Comparison of ENCODE assay signal across 8 cellular contexts in the genomic region with DNA sequence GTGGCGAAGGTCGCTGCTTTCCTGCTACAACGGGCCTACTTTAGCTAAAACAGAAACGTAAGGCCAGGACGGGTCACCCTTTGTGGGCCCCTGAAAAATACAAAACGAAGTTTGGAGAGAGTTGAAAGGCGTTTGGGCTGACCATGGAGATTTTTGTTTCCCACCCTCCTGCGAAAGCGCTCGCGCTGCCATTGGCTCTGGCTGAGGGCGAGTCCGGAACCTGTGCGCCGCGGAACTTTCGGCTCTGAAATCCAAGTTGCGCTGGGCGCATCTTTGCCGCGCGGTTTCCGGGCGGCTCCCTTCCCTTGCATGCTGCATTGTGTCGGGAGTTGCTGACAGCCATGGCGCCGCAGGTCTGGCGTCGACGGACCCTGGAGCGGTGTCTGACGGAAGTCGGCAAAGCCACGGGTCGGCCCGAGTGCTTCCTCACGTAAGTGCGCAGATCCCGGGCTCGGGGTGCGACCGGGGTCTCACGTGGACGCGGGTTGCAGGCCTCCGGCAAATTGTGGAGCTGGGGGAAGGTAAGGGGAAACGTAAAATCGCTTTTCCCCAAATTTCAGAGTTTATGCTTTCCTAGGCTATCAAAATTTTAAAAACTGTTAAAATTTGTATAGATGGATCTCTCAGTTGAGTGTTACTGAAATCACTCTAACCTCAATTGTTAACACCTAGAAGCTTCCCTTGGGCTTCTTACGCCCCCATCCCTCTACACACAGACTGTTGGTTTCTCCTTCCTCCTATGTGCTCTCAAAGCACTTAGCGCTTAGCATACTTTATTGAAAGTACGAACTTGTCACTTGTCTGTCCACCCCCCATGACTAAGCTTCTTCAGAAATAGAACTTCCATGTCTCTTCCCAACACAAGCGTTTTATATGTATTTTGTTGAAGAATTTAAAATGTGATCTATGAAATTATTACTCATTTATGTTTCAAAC. TPM values are rescaled to one million over a fixed set of nuclear protein-coding genes. Genes with fewer than 3 reads are reported as not detected.
A peak's percentile ranks its signal among the peaks of the same experiment; 100 is the strongest.
DNase-seq lines count a peak whose midpoint lies in the region; ATAC-seq, FAIRE-seq and TF ChIP-seq lines count a peak whose summit lies in the region.

Gene MPHOSPH10 (plus strand): TSS at position 310 of the 936 bp plus-strand sequence. CDS start 32 bp downstream, at position 342.

- peaks cover 0 to 45% (median 26%) of the 10 kb centered on the region in 12 donors for H3K4me1 ChIP-seq in heart left ventricle

- H3K4me1 Mint-ChIP-seq in type B pancreatic cell (ENCODE audit: unreplicated experiment): peaks cover 10% of the 10 kb centered on the region

- peak within 1 kb of the TSS; percentile 77 to 98 (median 88) for H3K4me3 ChIP-seq in heart left ventricle

- H3K36me3 Mint-ChIP-seq in type B pancreatic cell: peaks cover 5% of the 10 kb centered on the region

- H3K27ac ChIP-seq in adipose tissue (ENCODE audit: low read depth, low read length) (peak within 1 kb of the TSS; percentile 54), heart left ventricle (peak within 1 kb of the TSS; percentile 86 to 99 (median 94))

- no peak for TF ChIP-seq CTCF in heart left ventricle (IDR thresholded peaks at IDR 0.05)
- TF ChIP-seq CTCF in type B pancreatic cell (conservative IDR thresholded peaks at IDR 0.05): no peak

- FAIRE-seq in GM12892 (lab: Jason Lieb, UNC): no peak

- no peaks in the 10 kb centered on the region for H3K9me3 Mint-ChIP-seq in type B pancreatic cell

- WGBS in adipose tissue, 3 donors: 0% methylated on average over 52 of the region's 52 CpGs
- 0 to 1% (median 1%) methylated on average over 43 to 52 of the region's 52 CpGs for WGBS in heart left ventricle, 4 donors

- H3K36me3 ChIP-seq in heart left ventricle: peaks cover 0 to 33% (median 27%) of the 10 kb centered on the region in 9 donors

- ATAC-seq in HG02678 (IDR thresholded peaks at IDR 0.05; ENCODE audit: unreplicated experiment) (peak; percentile 94), heart left ventricle (peak; percentile 96 to 97 (median 97))

- H3K9me3 ChIP-seq in heart left ventricle: no peaks in the 10 kb centered on the region

- no peaks in the 10 kb centered on the region for H3K27me3 ChIP-seq in heart left ventricle

- H3K27me3 Mint-ChIP-seq in type B pancreatic cell: no peaks in the 10 kb centered on the region

- peak; percentile 86 for TF ChIP-seq POLR2A in GM12892 (IDR thresholded peaks at IDR 0.05; ENCODE audit: low read depth, low read length)
- TF ChIP-seq POLR2A in heart left ventricle (IDR thresholded peaks at IDR 0.05): peak in 1 of 2 donors; percentile 14

- DNase-seq in GM12892 (ENCODE audit: insufficient read length): peak; percentile 58
- peak; percentile 88 for DNase-seq in NCI-H1105 (lab: John Stamatoyannopoulos, UW)
- peak; percentile 93 for DNase-seq in SW480 (ENCODE audit: low spot score)
- DNase-seq in heart left ventricle: peak; percentile 90 to 95 (median 93)
- peak; percentile 84 to 99 (median 88) for DNase-seq in posterior cingulate gyrus
- DNase-seq in type B pancreatic cell (ENCODE audit: extremely low spot score, unreplicated experiment): peak; percentile 92

- no peak within 1 kb of the TSS for H3K27ac Mint-ChIP-seq in type B pancreatic cell

- no peak within 1 kb of the TSS for H3K4me3 Mint-ChIP-seq in type B pancreatic cell

- intact Hi-C loops in heart left ventricle (cut with DNase I): loop anchor here in 1 of 10 donors (1.0 kb wide), 1 partner anchor 62 kb away; the partner anchor contains the start of gene NAGK
- intact Hi-C loops in posterior cingulate gyrus (cut with DNase I): no loop called here

RNA-seq across cellular contexts. Expression of gene MPHOSPH10, which starts in this region (rescaled TPM):
- 28.6 TPM for polyA plus RNA-seq in GM12892 (2012; ENCODE audit: missing spikeins)
- 10 to 100 TPM; 10.4 to 22.4 (median 19.9) TPM for polyA plus RNA-seq in adipose tissue
- total RNA-seq in heart left ventricle: 10 to 100 TPM; 12.3 to 35.6 (median 22.7) TPM
- 10 to 100 TPM; 24.6 to 31.5 TPM for polyA plus RNA-seq in heart left ventricle
- total RNA-seq in type B pancreatic cell (ENCODE audit: low replicate concordance): 40.2 and 41.7 TPM in 2 replicates

Comparison
In these comparisons a context has a peak if more than half of its experiments do, and no peak if none do; other contexts are left out.
1. Peak in every context shown above with its lines: DNase-seq, ATAC-seq, H3K4me3 ChIP-seq and H3K27ac ChIP-seq.